ENCODE assay signal across 9 cellular contexts in genomic region chr18:31680836-31681568, GRCh38. TPM values are rescaled to one million over a fixed set of nuclear protein-coding genes. Genes with fewer than 3 reads are reported as not detected.
DNase-seq lines count a peak whose midpoint lies in the region; ATAC-seq and TF ChIP-seq lines count a peak whose summit lies in the region.
"Had no signal": no experiment of that assay in that cellular context is flagged by ENCODE, and none has a peak within 500 bp of the region (broad histone marks: within the 10 kb centered on the region; RNA-seq: fewer than 3 reads in every experiment).

No MANE protein-coding gene starts in this region.

- CTCF ChIA-PET in HEK293 (lab: Yijun Ruan, JAX), result interaction anchor here (0.5 to 2.7 kb wide), 28 partner anchors 9 to 711 kb away, joined by 3 to 12 read pairs (median 4); no protein-coding TSS in a partner anchor

- H3K4me1 Mint-ChIP-seq in mesothelial cell of epicardium, result peaks cover 44% of the 10 kb centered on the region

- no peak for ATAC-seq in GM18505 (IDR thresholded peaks at IDR 0.05; ENCODE audit: unreplicated experiment)

- H3K9me3 Mint-ChIP-seq in mesothelial cell of epicardium, result no peaks in the 10 kb centered on the region

- intact Hi-C loops in adrenal gland (cut with DNase I), result no loop called here

- H3K4me3 Mint-ChIP-seq in mesothelial cell of epicardium, result no peak overlapping the region

- DNase-seq in DMS 273 (lab: John Stamatoyannopoulos, UW; ENCODE audit: unreplicated experiment) (peak; percentile 35), DMS 273 treated with DMSO at 0.1 percent for 48 hours (lab: John Stamatoyannopoulos, UW) (no peak), adrenal gland (no peak), mesothelial cell of epicardium (ENCODE audit: low spot score in 2 of 2, unreplicated experiment in 2 of 2) (no peak), occipital lobe (lab: John Stamatoyannopoulos, UW) (no peak), activated T-cell treated with anti-CD3 and anti-CD28 coated beads for 4 hours (no peak)
- DNase-seq: stimulated activated CD4-positive, alpha-beta T cell treated with anti-CD3 and anti-CD28 coated beads, Interleukin-15, amount 100 ng/mL, for 24 hours had no signal

- no peaks in the 10 kb centered on the region for H3K27me3 ChIP-seq in adrenal gland

- H3K27ac Mint-ChIP-seq in mesothelial cell of epicardium, result no peak overlapping the region

- no peaks in the 10 kb centered on the region for H3K36me3 ChIP-seq in HEK293 (ENCODE audit: control insufficient read depth in 2 of 2, insufficient read depth in 1 of 2, low read length in 2 of 2)
- no peaks in the 10 kb centered on the region for H3K36me3 ChIP-seq in adrenal gland (replicated peaks in 1 of 2)

- WGBS in adrenal gland, 4 donors, result 74 to 81% (median 79%) methylated on average over 2 of the region's 2 CpGs

- H3K27ac ChIP-seq in HEK293 (ENCODE audit: extremely low read depth, low read depth, low read length) (no peak overlapping the region), adrenal gland (peak overlapping the region; percentile 34 to 92 (median 76))

- no peak overlapping the region for H3K4me3 ChIP-seq in HEK293 (ENCODE audit: low read depth, low read length)
- no peak overlapping the region for H3K4me3 ChIP-seq in adrenal gland

- H3K4me1 ChIP-seq in HEK293 (ENCODE audit: control insufficient read depth, insufficient read depth, low read length) (peaks cover 2% of the 10 kb centered on the region), adrenal gland (replicated peaks in 1 of 2) (peaks cover 34 to 63% of the 10 kb centered on the region in 2 donors)

- TF ChIP-seq CTCF in HEK293 (tag by site-specific recombination; IDR thresholded peaks at IDR 0.05) (0 out of 2 replicates have a peak, but pooled peaks have one; percentile 11), adrenal gland (IDR thresholded peaks at IDR 0.05) (no peak), mesothelial cell of epicardium (IDR thresholded peaks at IDR 0.05; ENCODE audit: unreplicated experiment) (peak; percentile 5)

- POLR2A ChIA-PET in HEK293 (lab: Yijun Ruan, JAX), result no interaction called here

- TF ChIP-seq POLR2A in adrenal gland (IDR thresholded peaks at IDR 0.05) (no peak), GM18505 (IDR thresholded peaks at IDR 0.05; ENCODE audit: borderline replicate concordance, extremely low read depth, insufficient read depth, insufficient read length) (no peak)

- H3K36me3 Mint-ChIP-seq in mesothelial cell of epicardium, result no peaks in the 10 kb centered on the region

- no peaks in the 10 kb centered on the region for H3K27me3 Mint-ChIP-seq in mesothelial cell of epicardium (ENCODE audit: low read depth)

- H3K9me3 ChIP-seq in HEK293 (ENCODE audit: control insufficient read depth, insufficient read depth, low read depth, low read length), result no peaks in the 10 kb centered on the region
- H3K9me3 ChIP-seq in adrenal gland (replicated peaks in 1 of 3), result no peaks in the 10 kb centered on the region

TF ChIP-seq in HEK293, 187 proteins besides CTCF, POLR2A, EP300 and RAD21:
- TF ChIP-seq ZNF639 (tag by site-specific recombination; IDR thresholded peaks at IDR 0.05) (no peak), SP7 (tag by site-specific recombination; IDR thresholded peaks at IDR 0.05) (0 out of 2 replicates have a peak, but pooled peaks have one; percentile 21)

RNA-seq across cellular contexts. Expression of gene B4GALT6, which starts 3.4 kb away (rescaled TPM):
- total RNA-seq in adrenal gland (10 to 100 TPM; 12.9 to 71.3 (median 26.0) TPM), mesothelial cell of epicardium (42.0 to 49.9 TPM (median 46.3 TPM) in 3 replicates), occipital lobe (8.1 TPM)
- polyA plus RNA-seq in adrenal gland, result 10 to 100 TPM in 2 of 3 donors, 1 to 10 TPM in 1; 8.6 to 42.7 (median 12.5) TPM

Comparison
In these comparisons a context has a peak if more than half of its experiments do, and no peak if none do; other contexts are left out.
1. CTCF ChIP-seq: peak in HEK293 (single experiment) and mesothelial cell of epicardium (single experiment); none in adrenal gland (0 of 6).